In genomic region chr3:29609007-29609805, GRCh38 we compare ENCODE assay signal across 21 cellular contexts.
"Had no signal": no experiment of that assay in that cellular context is flagged by ENCODE, and none has a peak within 500 bp of the region (broad histone marks: within the 10 kb centered on the region; RNA-seq: fewer than 3 reads in every experiment).

No MANE protein-coding gene starts in this region.

- H3K9me3 ChIP-seq: sigmoid colon, stomach, vagina had no signal

- H3K27me3 ChIP-seq: cardiac muscle cell, sigmoid colon, stomach, vagina had no signal

- H3K9me3 Mint-ChIP-seq: activated CD4-positive, alpha-beta memory T cell treated with anti-CD3 and anti-CD28 coated beads for 36 hours; activated naive CD8-positive, alpha-beta T cell treated with anti-CD3 and anti-CD28 coated beads, Interleukin-2, amount 10 ng/mL, durations not matched to agents 7 days and 5 days; nephron had no signal

- ATAC-seq: stimulated activated effector memory CD8-positive, alpha-beta T cell treated with anti-CD3 and anti-CD28 coated beads, Interleukin-12 subunit alpha, Interleukin-12 subunit beta, amount 100 ng/mL, for 72 hours had no signal

- FAIRE-seq: endothelial cell of umbilical vein, TTC549 had no signal

- H3K9ac ChIP-seq: parathyroid adenoma had no signal

- H3K4me3 ChIP-seq: cardiac muscle cell, lung, sigmoid colon, stomach, vagina had no signal

- H3K79me2 ChIP-seq: parathyroid adenoma had no signal

- H3K4me1 Mint-ChIP-seq: activated B cell treated with CpG ODN at 0.5 μM for 24 hours; activated naive CD8-positive, alpha-beta T cell treated with anti-CD3 and anti-CD28 coated beads, Interleukin-2, amount 10 ng/mL, durations not matched to agents 7 days and 5 days; nephron; stimulated activated effector memory CD8-positive, alpha-beta T cell treated with anti-CD3 and anti-CD28 coated beads, Interleukin-12 subunit alpha, Interleukin-12 subunit beta, amount 100 ng/mL, for 72 hours had no signal

- H3K27me3 Mint-ChIP-seq: activated B cell treated with CpG ODN at 0.5 μM for 24 hours; activated CD4-positive, alpha-beta memory T cell treated with anti-CD3 and anti-CD28 coated beads for 36 hours; activated naive CD8-positive, alpha-beta T cell treated with anti-CD3 and anti-CD28 coated beads, Interleukin-2, amount 10 ng/mL, durations not matched to agents 7 days and 5 days; dendritic cell treated with granulocyte-macrophage colony-stimulating factor and Interleukin-4, amounts not matched to agents 40 ng/mL and 50 ng/mL, for 4 days had no signal

- H3K36me3 ChIP-seq: cardiac muscle cell, sigmoid colon, stomach, vagina had no signal

- H3K27ac ChIP-seq: cardiac muscle cell, parathyroid adenoma, sigmoid colon, stomach, vagina had no signal

- H3K4me3 Mint-ChIP-seq: activated B cell treated with CpG ODN at 0.5 μM for 24 hours; activated CD4-positive, alpha-beta memory T cell treated with anti-CD3 and anti-CD28 coated beads for 36 hours; activated naive CD8-positive, alpha-beta T cell treated with anti-CD3 and anti-CD28 coated beads, Interleukin-2, amount 10 ng/mL, durations not matched to agents 7 days and 5 days; dendritic cell treated with granulocyte-macrophage colony-stimulating factor and Interleukin-4, amounts not matched to agents 40 ng/mL and 50 ng/mL, for 4 days; mesothelial cell of epicardium; nephron; stimulated activated effector memory CD8-positive, alpha-beta T cell treated with anti-CD3 and anti-CD28 coated beads, Interleukin-12 subunit alpha, Interleukin-12 subunit beta, amount 100 ng/mL, for 72 hours had no signal

- H3K27ac Mint-ChIP-seq: activated B cell treated with CpG ODN at 0.5 μM for 24 hours; activated CD4-positive, alpha-beta memory T cell treated with anti-CD3 and anti-CD28 coated beads for 36 hours; activated naive CD8-positive, alpha-beta T cell treated with anti-CD3 and anti-CD28 coated beads, Interleukin-2, amount 10 ng/mL, durations not matched to agents 7 days and 5 days; dendritic cell treated with granulocyte-macrophage colony-stimulating factor and Interleukin-4, amounts not matched to agents 40 ng/mL and 50 ng/mL, for 4 days; mesothelial cell of epicardium; nephron; stimulated activated effector memory CD8-positive, alpha-beta T cell treated with anti-CD3 and anti-CD28 coated beads, Interleukin-12 subunit alpha, Interleukin-12 subunit beta, amount 100 ng/mL, for 72 hours had no signal

- H3K4me1 ChIP-seq: parathyroid adenoma, stomach, vagina had no signal

- H2AFZ ChIP-seq: parathyroid adenoma had no signal

- DNase-seq: activated B cell treated with CpG ODN at 0.5 μM for 24 hours; activated CD4-positive, alpha-beta memory T cell treated with anti-CD3 and anti-CD28 coated beads for 36 hours; activated CD4-positive, alpha-beta T cell treated with anti-CD3 and anti-CD28 coated beads for 4 hours; activated naive CD4-positive, alpha-beta T cell treated with Interleukin-2 at 50 U/mL for 16 hours; activated naive CD8-positive, alpha-beta T cell treated with anti-CD3 and anti-CD28 coated beads, Interleukin-2, amount 10 ng/mL, durations not matched to agents 7 days and 5 days; amygdala; effector CD8-positive, alpha-beta T cell; sigmoid colon; stimulated activated CD4-positive, alpha-beta T cell treated with anti-CD3 and anti-CD28 coated beads, Interleukin-4, amount 100 ng/mL, for 24 hours; stomach; trophoblast cell had no signal

- H3K36me3 Mint-ChIP-seq: activated CD4-positive, alpha-beta memory T cell treated with anti-CD3 and anti-CD28 coated beads for 36 hours; activated naive CD8-positive, alpha-beta T cell treated with anti-CD3 and anti-CD28 coated beads, Interleukin-2, amount 10 ng/mL, durations not matched to agents 7 days and 5 days; mesothelial cell of epicardium; stimulated activated effector memory CD8-positive, alpha-beta T cell treated with anti-CD3 and anti-CD28 coated beads, Interleukin-12 subunit alpha, Interleukin-12 subunit beta, amount 100 ng/mL, for 72 hours had no signal
